ENCODE assay signal across 8 cellular contexts in the genomic region with DNA sequence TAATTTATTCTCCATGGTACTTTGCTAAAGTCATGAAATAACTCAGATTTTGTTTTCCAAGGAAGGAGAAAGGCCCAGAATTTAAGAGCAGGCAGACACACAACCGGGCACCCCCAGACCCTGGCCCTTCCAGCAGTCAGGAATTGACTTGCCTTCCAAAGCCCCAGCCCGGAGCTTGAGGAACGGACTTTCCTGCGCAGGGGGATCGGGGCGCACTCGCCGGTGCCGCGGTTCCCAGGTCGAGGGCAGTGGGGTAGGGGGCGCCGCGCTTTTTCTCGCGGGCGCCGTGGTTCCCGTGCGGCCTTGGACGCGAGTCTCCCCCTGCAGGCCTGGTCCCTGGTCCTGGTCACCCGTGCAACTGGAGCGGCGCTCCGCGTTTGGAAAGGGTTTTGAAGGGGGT. TPM values are rescaled to one million over a fixed set of nuclear protein-coding genes. Genes with fewer than 3 reads are reported as not detected.
A peak's percentile ranks its signal among the peaks of the same experiment; 100 is the strongest.
DNase-seq lines count a peak whose midpoint lies in the region; ATAC-seq, FAIRE-seq and TF ChIP-seq lines count a peak whose summit lies in the region.

No MANE protein-coding gene starts in this region.

- intact Hi-C loops in ascending aorta (cut with DNase I) = loop anchor here (2.0 to 10.0 kb wide), 6 partner anchors 21 to 1619 kb away; a partner anchor contains a TSS

- peaks cover 0 to 46% (median 15%) of the 10 kb centered on the region in 11 experiments; a peak in 15 of 22 replicates for H4K20me1 ChIP-seq in BLaER1 treated with 17β-estradiol and CSF1 and Interleukin-3, amounts not matched to agents 10 nM and 100 nM
- H4K20me1 ChIP-seq in keratinocyte (ENCODE audit: control insufficient read depth, extremely low read depth, insufficient read depth, low read length) = no peaks in the 10 kb centered on the region

- H3K4me2 ChIP-seq in BLaER1 treated with 17β-estradiol and CSF1 and Interleukin-3, amounts not matched to agents 10 nM and 100 nM = peak overlapping the region; percentile 71 to 94 (median 81)
- H3K4me2 ChIP-seq in keratinocyte (ENCODE audit: control insufficient read depth, extremely low read depth, insufficient read depth, low read depth, low read length) = peak overlapping the region; percentile 87

- H3K9me3 ChIP-seq in BLaER1 treated with 17β-estradiol and CSF1 and Interleukin-3, amounts not matched to agents 10 nM and 100 nM (replicated peaks in 1 of 11) = no peaks in the 10 kb centered on the region
- H3K9me3 ChIP-seq in ascending aorta (no peaks in the 10 kb centered on the region), keratinocyte (ENCODE audit: control insufficient read depth, low read depth, low read length) (no peaks in the 10 kb centered on the region), stomach smooth muscle (ENCODE audit: control insufficient read depth in 2 of 2, low read length in 2 of 2) (no peaks in the 10 kb centered on the region)

- H3K79me2 ChIP-seq in keratinocyte (ENCODE audit: control insufficient read depth, insufficient read depth, low read length) = peaks cover 73% of the 10 kb centered on the region

- H3K27ac ChIP-seq in BLaER1 treated with 17β-estradiol and CSF1 and Interleukin-3, amounts not matched to agents 10 nM and 100 nM = peak overlapping the region in 10 of 11 experiments; percentile 96 to 100 (median 98); a peak in 16 of 22 replicates
- H3K27ac ChIP-seq in ascending aorta (peak overlapping the region; percentile 70 to 92), keratinocyte (ENCODE audit: control insufficient read depth, insufficient read depth, low read length) (peak overlapping the region; percentile 61), stomach smooth muscle (ENCODE audit: low read length) (peak overlapping the region; percentile 69)

- peak overlapping the region; percentile 56 for H2AFZ ChIP-seq in keratinocyte (ENCODE audit: control insufficient read depth, low read length)

- peak overlapping the region; percentile 73 to 96 (median 80) for H3K4me3 ChIP-seq in BLaER1 treated with 17β-estradiol and CSF1 and Interleukin-3, amounts not matched to agents 10 nM and 100 nM
- H3K4me3 ChIP-seq in ascending aorta (peak overlapping the region; percentile 66 to 78), keratinocyte (ENCODE audit: control insufficient read depth in 2 of 3, extremely low read depth in 1 of 3, insufficient read depth in 2 of 3, low read depth in 1 of 3, low read length in 3 of 3) (peak overlapping the region; percentile 64 to 84 (median 82)), stomach smooth muscle (ENCODE audit: low read length in 2 of 2) (peak overlapping the region; percentile 84 to 85)

- peaks cover 0 to 12% (median 5%) of the 10 kb centered on the region in 11 experiments; a peak in 9 of 22 replicates for H3K36me3 ChIP-seq in BLaER1 treated with 17β-estradiol and CSF1 and Interleukin-3, amounts not matched to agents 10 nM and 100 nM
- H3K36me3 ChIP-seq in ascending aorta = no peaks in the 10 kb centered on the region
- H3K36me3 ChIP-seq in keratinocyte (ENCODE audit: control insufficient read depth in 2 of 2, extremely low read depth in 1 of 2, insufficient read depth in 2 of 2, low read length in 2 of 2) = no peaks in the 10 kb centered on the region
- H3K36me3 ChIP-seq in stomach smooth muscle (ENCODE audit: control insufficient read depth in 2 of 2, insufficient read depth in 2 of 2, low read length in 2 of 2) = no peaks in the 10 kb centered on the region

- H3K4me1 ChIP-seq in BLaER1 treated with 17β-estradiol and CSF1 and Interleukin-3, amounts not matched to agents 10 nM and 100 nM = peaks cover 26 to 44% (median 31%) of the 10 kb centered on the region in 10 experiments
- H3K4me1 ChIP-seq in ascending aorta (peaks cover 0 to 11% of the 10 kb centered on the region in 2 donors), keratinocyte (ENCODE audit: control insufficient read depth, extremely low read depth, insufficient read depth, low read length) (peaks cover 21% of the 10 kb centered on the region), stomach smooth muscle (ENCODE audit: control insufficient read depth, insufficient read depth, low read length) (peaks cover 24% of the 10 kb centered on the region)

- FAIRE-seq in keratinocyte (lab: Jason Lieb, UNC) = no peak

- TF ChIP-seq CTCF in ascending aorta (IDR thresholded peaks at IDR 0.05) (no peak), keratinocyte (optimal IDR thresholded peaks at IDR 0.05 in 1 of 3, IDR thresholded peaks at IDR 0.05 in 1 of 3, conservative IDR thresholded peaks at IDR 0.05 in 1 of 3; ENCODE audit: extremely low read depth in 1 of 3, insufficient read depth in 2 of 3, low read length in 3 of 3) (peak in 1 of 3 experiments; percentile 48)

- peak overlapping the region; percentile 94 to 100 (median 99); a peak in 21 of 22 replicates for H3K9ac ChIP-seq in BLaER1 treated with 17β-estradiol and CSF1 and Interleukin-3, amounts not matched to agents 10 nM and 100 nM
- H3K9ac ChIP-seq in keratinocyte (ENCODE audit: control insufficient read depth, extremely low read depth, insufficient read depth, low read length) = peak overlapping the region; percentile 85
- peak overlapping the region in 1 of 2 donors; percentile 7 for H3K9ac ChIP-seq in stomach smooth muscle (ENCODE audit: low read length in 2 of 2)

- ATAC-seq in HG02642 (IDR thresholded peaks at IDR 0.05; ENCODE audit: poor library complexity, unreplicated experiment) (peak; percentile 16), HG02798 (IDR thresholded peaks at IDR 0.05; ENCODE audit: poor library complexity, unreplicated experiment) (no peak)

- dilution Hi-C loops in keratinocyte (cut with MboI; ENCODE audit: extremely low pct_ligation_motif_present, low sequenced_read_pairs) = no loop called here

- in situ Hi-C loops in ACHN (cut with HindIII; ENCODE audit: low pct_ligation_motif_present, low pct_unique_long_range_greater_than_20kb, low sequenced_read_pairs) = no loop called here

- no peaks in the 10 kb centered on the region for H3K27me3 ChIP-seq in BLaER1 treated with 17β-estradiol and CSF1 and Interleukin-3, amounts not matched to agents 10 nM and 100 nM
- H3K27me3 ChIP-seq in ascending aorta (no peaks in the 10 kb centered on the region), keratinocyte (ENCODE audit: control insufficient read depth, extremely low read depth, insufficient read depth, low read length) (no peaks in the 10 kb centered on the region), stomach smooth muscle (ENCODE audit: control insufficient read depth in 1 of 2, insufficient read depth in 2 of 2, low read length in 2 of 2) (no peaks in the 10 kb centered on the region)

- H3K9me1 ChIP-seq in keratinocyte (ENCODE audit: control insufficient read depth, extremely low read depth, insufficient read depth, low read length) = no peaks in the 10 kb centered on the region

- DNase-seq in ascending aorta (ENCODE audit: low spot score in 2 of 2) (no peak), keratinocyte (ENCODE audit: low read depth, low spot score) (no peak), ACHN (no peak), GDM1 (lab: John Stamatoyannopoulos, UW) (no peak)

RNA-seq across cellular contexts. Expression of a gene that starts 1.2 kb away (rescaled TPM):
- total RNA-seq in ascending aorta = 9.7 TPM
- 3.6 to 4.6 TPM (median 4.5 TPM) in 3 replicates for polyA plus RNA-seq in keratinocyte
- polyA plus RNA-seq in keratinocyte (2011; ENCODE audit: low read depth) = 6.1 TPM
- 2.1 and 2.3 TPM in 2 replicates for polyA plus RNA-seq in keratinocyte (2011; cell fraction: cytosol; rRNA removed)
- polyA plus RNA-seq in keratinocyte (2011; cell fraction: nucleus; rRNA removed) = 10.7 and 14.4 TPM in 2 replicates
- 2.1 and 3.4 TPM in 2 replicates for polyA plus RNA-seq in keratinocyte (2012; ENCODE audit: low replicate concordance)
- polyA minus RNA-seq in keratinocyte = 15.4 to 30.8 TPM (median 25.0 TPM) in 3 replicates
- 12.9 TPM for polyA minus RNA-seq in keratinocyte (2011; cell fraction: cytosol; rRNA and poly(A)+ RNA removed)
- polyA minus RNA-seq in keratinocyte (2011; cell fraction: nucleus; rRNA and poly(A)+ RNA removed) = 43.8 and 47.6 TPM in 2 replicates
